Comparison of ENCODE assay signal across 8 cellular contexts in genomic region chr9:35732185-35733108, GRCh38. TPM values are rescaled to one million over a fixed set of nuclear protein-coding genes. Genes with fewer than 3 reads are reported as not detected.
DNase-seq lines count a peak whose midpoint lies in the region; ATAC-seq and TF ChIP-seq lines count a peak whose summit lies in the region.

CREB3 (plus strand) TSS chr9:35732666; CDS start chr9:35732773, 107 bp downstream.
TLN1 (minus strand) TSS chr9:35732195; CDS start chr9:35725694, 6,501 bp downstream.

- peak within 1 kb of the TSS; percentile 73 for H3K27ac ChIP-seq in C4-2B
- H3K27ac ChIP-seq in coronary artery = peak within 1 kb of the TSS; percentile 97 to 99

- DNase-seq in NCI-H69 (lab: John Stamatoyannopoulos, UW) (peak; percentile 100), coronary artery (ENCODE audit: low spot score) (peak; percentile 100), left kidney (ENCODE audit: low read depth, low spot score) (peak; percentile 99)
- DNase-seq in activated CD4-positive, alpha-beta T cell treated with anti-CD3 and anti-CD28 coated beads, Interleukin-2, amount 10 ng/mL, durations not matched to agents 7 days and 5 days = peak; percentile 98
- DNase-seq in stimulated activated CD4-positive, alpha-beta T cell treated with anti-CD3 and anti-CD28 coated beads, Interleukin-2, amount 100 ng/mL, for 4 hours (ENCODE audit: low read depth) = peak; percentile 94

- H3K27ac Mint-ChIP-seq in activated CD4-positive, alpha-beta T cell treated with anti-CD3 and anti-CD28 coated beads, Interleukin-2, amount 10 ng/mL, durations not matched to agents 7 days and 5 days = peak within 1 kb of the TSS; percentile 85

- TF ChIP-seq CTCF in C4-2B (conservative IDR thresholded peaks at IDR 0.05) (peak; percentile 36; the same call in 1 of the 2 replicates), coronary artery (IDR thresholded peaks at IDR 0.05) (no peak)

- ATAC-seq in GM19351 (IDR thresholded peaks at IDR 0.05; ENCODE audit: unreplicated experiment) (peak; percentile 76), HG03521 (IDR thresholded peaks at IDR 0.05; ENCODE audit: unreplicated experiment) (peak; percentile 74)

- CTCF ChIA-PET in activated CD4-positive, alpha-beta T cell treated with anti-CD3 and anti-CD28 coated beads, Interleukin-2, amount 10 ng/mL, durations not matched to agents 7 days and 5 days (lab: Charles Lee) = interaction anchor here (0.6 to 9.8 kb wide), 21 partner anchors 10 to 820 kb away, joined by 3 to 112 read pairs (median 4); partner anchors contain the start of genes ARHGEF39, CCDC107, GBA2 and RGP1

- peaks cover 20% of the 10 kb centered on the region for H3K4me1 Mint-ChIP-seq in activated CD4-positive, alpha-beta T cell treated with anti-CD3 and anti-CD28 coated beads, Interleukin-2, amount 10 ng/mL, durations not matched to agents 7 days and 5 days

- peaks cover 29% of the 10 kb centered on the region for H3K36me3 Mint-ChIP-seq in activated CD4-positive, alpha-beta T cell treated with anti-CD3 and anti-CD28 coated beads, Interleukin-2, amount 10 ng/mL, durations not matched to agents 7 days and 5 days (ENCODE audit: low read depth)

- POLR2A ChIA-PET in activated CD4-positive, alpha-beta T cell treated with anti-CD3 and anti-CD28 coated beads, Interleukin-2, amount 10 ng/mL, durations not matched to agents 7 days and 5 days (lab: Charles Lee) = interaction anchor here (0.5 to 1.5 kb wide), 5 partner anchors 16 to 616 kb away, joined by 3 to 7 read pairs (median 4); partner anchors contain the start of genes GBA2, RGP1 and SPAG8

- no peaks in the 10 kb centered on the region for H3K27me3 Mint-ChIP-seq in activated CD4-positive, alpha-beta T cell treated with anti-CD3 and anti-CD28 coated beads, Interleukin-2, amount 10 ng/mL, durations not matched to agents 7 days and 5 days

- peak within 1 kb of the TSS; percentile 84 for H3K4me3 ChIP-seq in coronary artery

- no peaks in the 10 kb centered on the region for H3K9me3 Mint-ChIP-seq in activated CD4-positive, alpha-beta T cell treated with anti-CD3 and anti-CD28 coated beads, Interleukin-2, amount 10 ng/mL, durations not matched to agents 7 days and 5 days

- no peak within 1 kb of the TSS for H3K4me3 Mint-ChIP-seq in activated CD4-positive, alpha-beta T cell treated with anti-CD3 and anti-CD28 coated beads, Interleukin-2, amount 10 ng/mL, durations not matched to agents 7 days and 5 days

RNA-seq across cellular contexts. Expression of gene CREB3, which starts in this region (rescaled TPM):
- 10 to 100 TPM; 18.1 to 18.3 TPM for total RNA-seq in activated CD4-positive, alpha-beta T cell treated with anti-CD3 and anti-CD28 coated beads, Interleukin-2, amount 10 ng/mL, durations not matched to agents 7 days and 5 days

RNA-seq across cellular contexts. Expression of gene TLN1, which starts in this region (rescaled TPM):
- 100 to 1,000 TPM; 362 to 422 TPM for total RNA-seq in activated CD4-positive, alpha-beta T cell treated with anti-CD3 and anti-CD28 coated beads, Interleukin-2, amount 10 ng/mL, durations not matched to agents 7 days and 5 days

Comparison
In these comparisons a context has a peak if more than half of its experiments do, and no peak if none do; other contexts are left out.
1. Peak in every context shown above with its lines: DNase-seq, ATAC-seq, H3K4me3 ChIP-seq and H3K27ac ChIP-seq.